Comparison of ENCODE assay signal across 1 cellular context in the genomic region with DNA sequence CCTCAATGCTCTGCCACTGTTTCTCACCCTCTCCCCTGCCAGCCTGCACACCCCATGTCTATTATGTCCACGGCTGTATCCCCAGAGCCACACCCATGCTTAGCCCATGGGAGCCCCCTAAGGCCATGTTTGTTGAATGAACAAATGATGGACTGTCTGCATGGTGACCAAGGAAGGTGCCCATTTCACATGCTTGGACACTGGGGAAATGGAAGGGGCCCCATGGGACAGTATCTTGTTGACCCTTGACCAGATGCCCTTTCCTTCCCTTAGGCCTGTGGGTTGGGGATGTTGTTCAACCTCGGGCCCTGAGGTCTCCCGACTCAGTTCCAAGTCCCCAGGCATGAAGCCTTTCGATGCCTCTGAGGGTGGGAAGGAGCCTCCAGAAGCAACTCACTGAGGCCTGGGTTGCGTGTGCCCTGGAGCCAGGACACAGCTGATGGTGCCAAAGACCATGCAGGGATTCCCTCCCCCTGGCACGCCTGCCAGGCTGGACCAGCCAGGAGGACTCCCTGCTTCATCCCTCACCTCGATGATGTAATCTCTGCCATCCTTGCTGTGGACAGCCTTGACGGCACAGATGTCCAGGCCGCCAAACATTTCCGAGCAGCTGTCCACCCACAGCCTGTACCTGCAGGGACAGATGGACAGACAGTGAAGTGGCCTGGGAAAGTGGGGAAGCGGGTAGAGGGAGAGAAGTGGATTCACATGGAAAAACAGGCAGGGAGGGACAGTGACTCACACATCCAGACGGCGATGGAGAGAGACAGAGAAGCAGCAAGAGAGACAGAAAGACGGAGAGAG.
TF ChIP-seq lines count a peak whose summit lies in the region.

No MANE protein-coding gene starts in this region.

TF ChIP-seq in SK-N-SH treated with all-trans-retinoic acid at 6 μM for 48 hours, 23 proteins besides CTCF, POLR2A, EP300 and RAD21 (continued from another document):
- TF ChIP-seq, protein P1, sequence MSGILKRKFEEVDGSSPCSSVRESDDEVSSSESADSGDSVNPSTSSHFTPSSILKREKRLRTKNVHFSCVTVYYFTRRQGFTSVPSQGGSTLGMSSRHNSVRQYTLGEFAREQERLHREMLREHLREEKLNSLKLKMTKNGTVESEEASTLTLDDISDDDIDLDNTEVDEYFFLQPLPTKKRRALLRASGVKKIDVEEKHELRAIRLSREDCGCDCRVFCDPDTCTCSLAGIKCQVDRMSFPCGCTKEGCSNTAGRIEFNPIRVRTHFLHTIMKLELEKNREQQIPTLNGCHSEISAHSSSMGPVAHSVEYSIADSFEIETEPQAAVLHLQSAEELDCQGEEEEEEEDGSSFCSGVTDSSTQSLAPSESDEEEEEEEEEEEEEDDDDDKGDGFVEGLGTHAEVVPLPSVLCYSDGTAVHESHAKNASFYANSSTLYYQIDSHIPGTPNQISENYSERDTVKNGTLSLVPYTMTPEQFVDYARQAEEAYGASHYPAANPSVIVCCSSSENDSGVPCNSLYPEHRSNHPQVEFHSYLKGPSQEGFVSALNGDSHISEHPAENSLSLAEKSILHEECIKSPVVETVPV (CRISPR knock-in tag; IDR thresholded peaks at IDR 0.05) = no peak
- no peak for TF ChIP-seq CSDC2 (CRISPR knock-in tag; IDR thresholded peaks at IDR 0.05)
- TF ChIP-seq ZC3H10 (CRISPR knock-in tag; IDR thresholded peaks at IDR 0.05) = no peak
- TF ChIP-seq ZNF8 (CRISPR knock-in tag; IDR thresholded peaks at IDR 0.05) = no peak
